In genomic region chr18:54023471-54023870, GRCh38 we compare ENCODE assay signal across 16 cellular contexts.
DNase-seq lines count a peak whose midpoint lies in the region; ATAC-seq, FAIRE-seq and TF ChIP-seq lines count a peak whose summit lies in the region.
"Had no signal": no experiment of that assay in that cellular context is flagged by ENCODE, and none has a peak within 500 bp of the region (broad histone marks: within the 10 kb centered on the region; RNA-seq: fewer than 3 reads in every experiment).

No MANE protein-coding gene starts in this region.

- intact Hi-C loops in heart left ventricle (cut with DNase I), result no loop called here
- intact Hi-C loops in left ventricle myocardium superior (cut with micrococcal nuclease), result no loop called here

- 81 to 94% (median 89%) methylated on average over 4 of the region's 4 CpGs for WGBS in heart left ventricle, 4 donors

- TF ChIP-seq POLR2A in GM12892 (IDR thresholded peaks at IDR 0.05; ENCODE audit: low read depth, low read length) (no peak), heart left ventricle (IDR thresholded peaks at IDR 0.05) (no peak)

- H3K27ac ChIP-seq in heart left ventricle, result no peak overlapping the region
- H3K27ac ChIP-seq: thyroid gland had no signal

- no peaks in the 10 kb centered on the region for H3K27me3 ChIP-seq in heart left ventricle
- H3K27me3 ChIP-seq: thyroid gland had no signal

- H3K4me3 ChIP-seq in cardiac fibroblast (replicated peaks in 1 of 2; ENCODE audit: low read depth in 2 of 2, low read length in 2 of 2), result no peak overlapping the region
- H3K4me3 ChIP-seq in skeletal muscle cell (ENCODE audit: low read depth, low read length), result no peak overlapping the region
- H3K4me3 ChIP-seq in heart left ventricle, result no peak overlapping the region
- H3K4me3 ChIP-seq: thyroid gland had no signal

- FAIRE-seq in GM12892 (lab: Jason Lieb, UNC), result peak; percentile 86
- FAIRE-seq: GM19239, H1 had no signal

- no peaks in the 10 kb centered on the region for H3K4me1 ChIP-seq in heart left ventricle
- H3K4me1 ChIP-seq: thyroid gland had no signal

- no peak for ATAC-seq in heart left ventricle
- no peak for ATAC-seq in left ventricle myocardium superior
- ATAC-seq in GM21786 (IDR thresholded peaks at IDR 0.05; ENCODE audit: unreplicated experiment), result no peak
- no peak for ATAC-seq in GM21360 (IDR thresholded peaks at IDR 0.05; ENCODE audit: unreplicated experiment)
- ATAC-seq: natural killer cell treated with Interleukin-12 subunit alpha and Interleukin-12 subunit beta and Interleukin-15 and Interleukin-18, amount 100 ng/mL, for 72 hours; Right ventricle myocardium inferior; sciatic nerve had no signal

- no peaks in the 10 kb centered on the region for H3K9me3 ChIP-seq in heart left ventricle
- H3K9me3 ChIP-seq: thyroid gland had no signal

- TF ChIP-seq CTCF in cardiac fibroblast (IDR thresholded peaks at IDR 0.05; ENCODE audit: low read depth, low read length) (no peak), heart left ventricle (IDR thresholded peaks at IDR 0.05) (no peak)

- DNase-seq in GM12892 (ENCODE audit: insufficient read length), result no peak
- peak; percentile 1 for DNase-seq in NOMO-1 treated with dmso at 0.1 percent for 144 hours (lab: John Stamatoyannopoulos, UW; ENCODE audit: unreplicated experiment)
- peak; percentile 0 to 87 for DNase-seq in cardiac fibroblast (ENCODE audit: low read depth in 2 of 2)
- DNase-seq in skeletal muscle cell (ENCODE audit: low read depth), result peak; percentile 60
- DNase-seq in heart left ventricle, result no peak
- DNase-seq in left ventricle myocardium superior, result no peak
- DNase-seq: NCI-H1436, NCI-H526, thyroid gland had no signal

- H3K36me3 ChIP-seq in heart left ventricle, result no peaks in the 10 kb centered on the region
- H3K36me3 ChIP-seq: thyroid gland had no signal

Comparison
In these comparisons a context has a peak if more than half of its experiments do, and no peak if none do; other contexts are left out.
1. DNase-seq: peak in NOMO-1 treated with dmso at 0.1 percent for 144 hours (single experiment), cardiac fibroblast (2 of 2) and skeletal muscle cell (single experiment); none in GM12892 (single experiment), heart left ventricle (0 of 5) and left ventricle myocardium superior (single experiment).